Comparison of ENCODE assay signal across 8 cellular contexts in genomic region chr6:105402981-105403935, GRCh38. TPM values are rescaled to one million over a fixed set of nuclear protein-coding genes. Genes with fewer than 3 reads are reported as not detected.
DNase-seq lines count a peak whose midpoint lies in the region; TF ChIP-seq lines count a peak whose summit lies in the region.

Gene PREP, minus strand, starts transcription at chr6:105403082. Its CDS starts 191 bp downstream, at chr6:105402891.

- H3K27me3 ChIP-seq in neural progenitor cell (no peaks in the 10 kb centered on the region), stomach smooth muscle (ENCODE audit: control insufficient read depth in 1 of 2, insufficient read depth in 2 of 2, low read length in 2 of 2) (no peaks in the 10 kb centered on the region)

- H3K4me1 Mint-ChIP-seq in neural progenitor cell: peaks cover 44% of the 10 kb centered on the region

- H3K27me3 Mint-ChIP-seq in neural progenitor cell (ENCODE audit: insufficient read depth, low read depth): peaks cover 2% of the 10 kb centered on the region

- H3K9me3 ChIP-seq in neural progenitor cell (ENCODE audit: low read depth) (no peaks in the 10 kb centered on the region), stomach smooth muscle (ENCODE audit: control insufficient read depth in 2 of 2, low read length in 2 of 2) (no peaks in the 10 kb centered on the region)

- H3K9ac ChIP-seq in neural progenitor cell: no peak within 1 kb of the TSS
- peak within 1 kb of the TSS; percentile 62 to 85 for H3K9ac ChIP-seq in stomach smooth muscle (ENCODE audit: low read length in 2 of 2)

- peaks cover 2% of the 10 kb centered on the region for H3K36me3 Mint-ChIP-seq in neural progenitor cell

- no peaks in the 10 kb centered on the region for H3K36me3 ChIP-seq in neural progenitor cell
- H3K36me3 ChIP-seq in stomach smooth muscle (ENCODE audit: control insufficient read depth in 2 of 2, insufficient read depth in 2 of 2, low read length in 2 of 2): no peaks in the 10 kb centered on the region

- peak within 1 kb of the TSS; percentile 100 for H3K4me2 ChIP-seq in neural progenitor cell

- H3K9me3 Mint-ChIP-seq in neural progenitor cell: peaks cover 2% of the 10 kb centered on the region

- peaks cover 40% of the 10 kb centered on the region for H3K79me2 ChIP-seq in neural progenitor cell (ENCODE audit: low read depth)

- no peak within 1 kb of the TSS for H3K27ac ChIP-seq in neural progenitor cell
- H3K27ac ChIP-seq in stomach smooth muscle (ENCODE audit: low read length): peak within 1 kb of the TSS; percentile 53

- DNase-seq in GDM1 (lab: John Stamatoyannopoulos, UW): peak; percentile 87
- peak; percentile 56 for DNase-seq in H4 (ENCODE audit: low spot score)
- peak; percentile 17 for DNase-seq in SIG-M5 (lab: John Stamatoyannopoulos, UW)
- peak; percentile 71 for DNase-seq in activated gamma-delta T cell (lab: John Stamatoyannopoulos, UW)
- peak; percentile 89 for DNase-seq in fibroblast of villous mesenchyme (ENCODE audit: low read depth)
- DNase-seq in neural progenitor cell (ENCODE audit: low spot score): peak; percentile 92

- H3K4me3 Mint-ChIP-seq in neural progenitor cell: peak within 1 kb of the TSS; percentile 98

- H2AFZ ChIP-seq in neural progenitor cell (replicated peaks): peak within 1 kb of the TSS; percentile 100

- peaks cover 30% of the 10 kb centered on the region for H4K20me1 ChIP-seq in neural progenitor cell (ENCODE audit: low read depth)

- H3F3A ChIP-seq in neural progenitor cell (ENCODE audit: low read depth): peaks cover 16% of the 10 kb centered on the region

- H3K4me1 ChIP-seq in neural progenitor cell (peaks cover 22% of the 10 kb centered on the region), stomach smooth muscle (ENCODE audit: control insufficient read depth, insufficient read depth, low read length) (peaks cover 7% of the 10 kb centered on the region)

- peak within 1 kb of the TSS; percentile 74 for H3K27ac Mint-ChIP-seq in neural progenitor cell

- TF ChIP-seq CTCF in LNCAP (IDR thresholded peaks at IDR 0.05) (peak; percentile 72), fibroblast of villous mesenchyme (IDR thresholded peaks at IDR 0.05; ENCODE audit: insufficient read depth, low read depth, low read length) (peak; percentile 87), neural progenitor cell (IDR thresholded peaks at IDR 0.05) (peak; percentile 78)

- H3K4me3 ChIP-seq in fibroblast of villous mesenchyme (ENCODE audit: low read depth, low read length): peak within 1 kb of the TSS; percentile 85
- peak within 1 kb of the TSS; percentile 84 for H3K4me3 ChIP-seq in neural progenitor cell
- H3K4me3 ChIP-seq in stomach smooth muscle (ENCODE audit: low read length in 2 of 2): peak within 1 kb of the TSS; percentile 91 to 93

RNA-seq across cellular contexts. Expression of gene PREP, which starts in this region (rescaled TPM):
- 10.5 and 12.2 TPM in 2 replicates for total RNA-seq in H4 (2014; rRNA removed; shearing (Covaris generic))
- total RNA-seq in fibroblast of villous mesenchyme (14.2 and 19.0 TPM in 2 replicates), neural progenitor cell (ENCODE audit: low replicate concordance) (24.3 and 28.6 TPM in 2 replicates)

Comparison
In these comparisons a context has a peak if more than half of its experiments do, and no peak if none do; other contexts are left out.
1. DNase-seq: peak in every context shown above with its lines; median percentile 92 in neural progenitor cell; 89 in fibroblast of villous mesenchyme; 87 in GDM1; 71 in activated gamma-delta T cell; 56 in H4; 17 in SIG-M5.